In the genomic region with DNA sequence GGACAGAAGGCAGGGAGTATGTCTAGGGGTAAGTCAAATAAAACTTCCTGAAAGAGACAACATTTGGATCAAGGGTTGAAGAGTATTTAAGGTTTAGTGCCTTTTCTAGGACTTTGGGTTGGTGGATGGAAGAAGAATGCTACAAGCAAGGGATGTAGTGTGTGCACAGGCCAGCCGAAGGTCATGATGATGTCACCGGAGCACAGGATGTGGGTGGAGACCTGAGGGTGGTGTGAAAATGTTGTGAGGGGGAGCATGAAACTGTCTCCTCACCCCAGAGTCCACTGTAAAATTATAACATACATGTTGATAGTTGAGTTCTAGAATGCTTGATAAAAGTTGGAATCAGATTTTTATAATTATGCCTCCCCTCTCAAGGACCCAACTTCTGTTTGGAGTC, we compare ENCODE assay signal across 24 cellular contexts.
DNase-seq lines count a peak whose midpoint lies in the region; ATAC-seq lines count a peak whose summit lies in the region.
"Had no signal": no experiment of that assay in that cellular context is flagged by ENCODE, and none has a peak within 500 bp of the region (broad histone marks: within the 10 kb centered on the region; RNA-seq: fewer than 3 reads in every experiment).

No MANE protein-coding gene starts in this region.

- peak; percentile 4 for DNase-seq in activated CD4-positive, alpha-beta T cell treated with anti-CD3 and anti-CD28 coated beads for 36 hours
- no peak for DNase-seq in activated CD4-positive, alpha-beta T cell treated with anti-CD3 and anti-CD28 coated beads, Interleukin-2, amount 50 U/mL, for 48 hours
- peak; percentile 3 for DNase-seq in activated naive CD8-positive, alpha-beta T cell treated with anti-CD3 and anti-CD28 coated beads, Interleukin-2, amount 50 U/mL, for 24 hours
- no peak for DNase-seq in natural killer cell treated with Interleukin-12 subunit alpha and Interleukin-12 subunit beta and Interleukin-15 and Interleukin-18, amount 100 ng/mL, for 72 hours (ENCODE audit: low spot score)
- no peak for DNase-seq in NCI-H69 (lab: John Stamatoyannopoulos, UW)
- no peak for DNase-seq in SW480 (ENCODE audit: low spot score)
- no peak for DNase-seq in posterior cingulate gyrus
- DNase-seq: anterior cingulate cortex; H9; heart right ventricle; Kasumi-1; lower lobe of right lung; midbrain; NCI-H1417 treated with DMSO at 0.1 percent for 48 hours; NCI-H2081 treated with DMSO at 0.1 percent for 48 hours; NCI-H2227 treated with DMSO at 0.1 percent for 48 hours; NCI-H526; Right ventricle myocardium superior; stimulated activated naive CD4-positive, alpha-beta T cell treated with Interleukin-2 at 50 U/mL for 16 hours had no signal

- no peak overlapping the region for H3K27ac Mint-ChIP-seq in activated CD4-positive, alpha-beta T cell treated with anti-CD3 and anti-CD28 coated beads for 36 hours
- no peak overlapping the region for H3K27ac Mint-ChIP-seq in activated naive CD8-positive, alpha-beta T cell treated with anti-CD3 and anti-CD28 coated beads, Interleukin-2, amount 50 U/mL, for 24 hours
- H3K27ac Mint-ChIP-seq in natural killer cell treated with Interleukin-12 subunit alpha and Interleukin-12 subunit beta and Interleukin-15 and Interleukin-18, amount 100 ng/mL, for 72 hours = peak overlapping the region in 1 of 2 donors; percentile 64
- H3K27ac Mint-ChIP-seq: activated naive CD4-positive, alpha-beta T cell treated with anti-CD3 and anti-CD28 coated beads, Interleukin-2, amount 50 U/mL, for 72 hours; H9; T-helper 2 cell treated with Interferon-gamma antibody and Interleukin-4, amounts not matched to agents 5 μg/mL and 100 μg/mL, for 36 hours had no signal

- ATAC-seq in activated CD4-positive, alpha-beta T cell treated with anti-CD3 and anti-CD28 coated beads for 36 hours = no peak
- peak; percentile 63 for ATAC-seq in HG02885 (IDR thresholded peaks at IDR 0.05; ENCODE audit: poor library complexity, unreplicated experiment)
- ATAC-seq in activated naive CD8-positive, alpha-beta T cell treated with anti-CD3 and anti-CD28 coated beads, Interleukin-2, amount 50 U/mL, for 24 hours = no peak
- ATAC-seq in natural killer cell treated with Interleukin-12 subunit alpha and Interleukin-12 subunit beta and Interleukin-15 and Interleukin-18, amount 100 ng/mL, for 72 hours = peak; percentile 76 to 93
- ATAC-seq: activated naive CD4-positive, alpha-beta T cell treated with anti-CD3 and anti-CD28 coated beads, Interleukin-2, amount 50 U/mL, for 72 hours; heart right ventricle; lower lobe of right lung; naive thymus-derived CD8-positive, alpha-beta T cell; Panc1 had no signal

- POLR2A ChIA-PET in activated CD4-positive, alpha-beta T cell treated with anti-CD3 and anti-CD28 coated beads for 36 hours (lab: Charles Lee) = no interaction called here

- no peaks in the 10 kb centered on the region for H3K9me3 Mint-ChIP-seq in activated CD4-positive, alpha-beta T cell treated with anti-CD3 and anti-CD28 coated beads for 36 hours (ENCODE audit: low read depth)
- H3K9me3 Mint-ChIP-seq in activated naive CD8-positive, alpha-beta T cell treated with anti-CD3 and anti-CD28 coated beads, Interleukin-2, amount 50 U/mL, for 24 hours = no peaks in the 10 kb centered on the region
- no peaks in the 10 kb centered on the region for H3K9me3 Mint-ChIP-seq in natural killer cell treated with Interleukin-12 subunit alpha and Interleukin-12 subunit beta and Interleukin-15 and Interleukin-18, amount 100 ng/mL, for 72 hours
- H3K9me3 Mint-ChIP-seq: activated naive CD4-positive, alpha-beta T cell treated with anti-CD3 and anti-CD28 coated beads, Interleukin-2, amount 50 U/mL, for 72 hours; naive thymus-derived CD8-positive, alpha-beta T cell; T-helper 2 cell treated with Interferon-gamma antibody and Interleukin-4, amounts not matched to agents 5 μg/mL and 100 μg/mL, for 36 hours had no signal

- no peaks in the 10 kb centered on the region for H3K4me1 Mint-ChIP-seq in activated CD4-positive, alpha-beta T cell treated with anti-CD3 and anti-CD28 coated beads for 36 hours
- no peaks in the 10 kb centered on the region for H3K4me1 Mint-ChIP-seq in activated naive CD8-positive, alpha-beta T cell treated with anti-CD3 and anti-CD28 coated beads, Interleukin-2, amount 50 U/mL, for 24 hours
- peaks cover 6 to 35% of the 10 kb centered on the region in 2 donors for H3K4me1 Mint-ChIP-seq in natural killer cell treated with Interleukin-12 subunit alpha and Interleukin-12 subunit beta and Interleukin-15 and Interleukin-18, amount 100 ng/mL, for 72 hours (ENCODE audit: low read depth in 2 of 2)

- intact Hi-C loops in activated CD4-positive, alpha-beta T cell treated with anti-CD3 and anti-CD28 coated beads for 36 hours (cut with DNase I, micrococcal nuclease) = no loop called here
- intact Hi-C loops in posterior cingulate gyrus (cut with DNase I) = no loop called here

- CTCF ChIA-PET in activated CD4-positive, alpha-beta T cell treated with anti-CD3 and anti-CD28 coated beads for 36 hours (lab: Charles Lee) = interaction anchor here (0.6 kb wide), 1 partner anchor 11 kb away, joined by 3 read pairs; no protein-coding TSS in a partner anchor

- no peaks in the 10 kb centered on the region for H3K36me3 Mint-ChIP-seq in activated CD4-positive, alpha-beta T cell treated with anti-CD3 and anti-CD28 coated beads for 36 hours (ENCODE audit: low read depth)
- H3K36me3 Mint-ChIP-seq in activated naive CD8-positive, alpha-beta T cell treated with anti-CD3 and anti-CD28 coated beads, Interleukin-2, amount 50 U/mL, for 24 hours (ENCODE audit: low read depth) = no peaks in the 10 kb centered on the region
- no peaks in the 10 kb centered on the region for H3K36me3 Mint-ChIP-seq in natural killer cell treated with Interleukin-12 subunit alpha and Interleukin-12 subunit beta and Interleukin-15 and Interleukin-18, amount 100 ng/mL, for 72 hours
- H3K36me3 Mint-ChIP-seq: activated naive CD4-positive, alpha-beta T cell treated with anti-CD3 and anti-CD28 coated beads, Interleukin-2, amount 50 U/mL, for 72 hours; naive thymus-derived CD8-positive, alpha-beta T cell had no signal

- no peak overlapping the region for H3K4me3 Mint-ChIP-seq in activated CD4-positive, alpha-beta T cell treated with anti-CD3 and anti-CD28 coated beads for 36 hours
- no peak overlapping the region for H3K4me3 Mint-ChIP-seq in activated naive CD8-positive, alpha-beta T cell treated with anti-CD3 and anti-CD28 coated beads, Interleukin-2, amount 50 U/mL, for 24 hours
- peak overlapping the region; percentile 50 for H3K4me3 Mint-ChIP-seq in natural killer cell treated with Interleukin-12 subunit alpha and Interleukin-12 subunit beta and Interleukin-15 and Interleukin-18, amount 100 ng/mL, for 72 hours
- H3K4me3 Mint-ChIP-seq: H9; T-helper 2 cell treated with Interferon-gamma antibody and Interleukin-4, amounts not matched to agents 5 μg/mL and 100 μg/mL, for 36 hours had no signal

- peaks cover 6% of the 10 kb centered on the region for H3K27me3 Mint-ChIP-seq in activated CD4-positive, alpha-beta T cell treated with anti-CD3 and anti-CD28 coated beads for 36 hours
- H3K27me3 Mint-ChIP-seq in activated naive CD8-positive, alpha-beta T cell treated with anti-CD3 and anti-CD28 coated beads, Interleukin-2, amount 50 U/mL, for 24 hours = peaks cover 2% of the 10 kb centered on the region
- no peaks in the 10 kb centered on the region for H3K27me3 Mint-ChIP-seq in natural killer cell treated with Interleukin-12 subunit alpha and Interleukin-12 subunit beta and Interleukin-15 and Interleukin-18, amount 100 ng/mL, for 72 hours

Comparison
In these comparisons a context has a peak if more than half of its experiments do, and no peak if none do; other contexts are left out.
1. DNase-seq: peak in activated CD4-positive, alpha-beta T cell treated with anti-CD3 and anti-CD28 coated beads for 36 hours (single experiment) and activated naive CD8-positive, alpha-beta T cell treated with anti-CD3 and anti-CD28 coated beads, Interleukin-2, amount 50 U/mL, for 24 hours (single experiment); none in activated CD4-positive, alpha-beta T cell treated with anti-CD3 and anti-CD28 coated beads, Interleukin-2, amount 50 U/mL, for 48 hours (0 of 2), natural killer cell treated with Interleukin-12 subunit alpha and Interleukin-12 subunit beta and Interleukin-15 and Interleukin-18, amount 100 ng/mL, for 72 hours (single experiment), NCI-H69 (single experiment), SW480 (single experiment) and posterior cingulate gyrus (0 of 10).
2. ATAC-seq: peak in HG02885 (single experiment) and natural killer cell treated with Interleukin-12 subunit alpha and Interleukin-12 subunit beta and Interleukin-15 and Interleukin-18, amount 100 ng/mL, for 72 hours (2 of 2); none in activated CD4-positive, alpha-beta T cell treated with anti-CD3 and anti-CD28 coated beads for 36 hours (single experiment) and activated naive CD8-positive, alpha-beta T cell treated with anti-CD3 and anti-CD28 coated beads, Interleukin-2, amount 50 U/mL, for 24 hours (single experiment).